ENCODE assay signal across 8 cellular contexts in the genomic region with DNA sequence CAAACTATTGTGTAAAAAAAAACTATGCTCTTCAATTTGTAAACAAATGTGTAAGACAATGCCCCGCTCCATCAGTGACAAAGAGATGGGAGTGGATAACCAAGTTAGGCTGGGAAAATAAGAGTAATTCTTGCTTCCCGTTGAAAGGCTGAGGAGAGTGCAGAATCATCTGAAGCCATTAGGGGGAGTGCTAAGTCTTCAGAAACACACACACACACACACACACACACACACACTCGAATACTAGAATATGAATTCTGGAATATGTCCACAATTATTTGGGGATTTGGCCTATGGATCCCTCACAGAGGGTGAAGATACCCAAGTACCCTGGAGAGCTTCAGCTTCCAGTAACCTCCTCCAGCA. TPM values are rescaled to one million over a fixed set of nuclear protein-coding genes. Genes with fewer than 3 reads are reported as not detected.
A peak's percentile ranks its signal among the peaks of the same experiment; 100 is the strongest.
DNase-seq lines count a peak whose midpoint lies in the region; ATAC-seq and TF ChIP-seq lines count a peak whose summit lies in the region.

No MANE protein-coding gene starts in this region.

- intact Hi-C loops in Right ventricle myocardium inferior (cut with DNase I), result loop anchor here (1.0 to 10.0 kb wide), 3 partner anchors 73 to 193 kb away; a partner anchor contains a TSS
- intact Hi-C loops in left ventricle myocardium inferior (cut with micrococcal nuclease), result loop anchor here (5.0 to 10.0 kb wide), 2 partner anchors 73 to 170 kb away; a partner anchor contains a TSS

- H3K4me3 ChIP-seq in left ventricle myocardium inferior (no peak overlapping the region), NT2/D1 (ENCODE audit: insufficient read length, low read depth) (no peak overlapping the region)

- ATAC-seq in Right ventricle myocardium inferior, result peak; percentile 66

- DNase-seq in Right ventricle myocardium inferior (ENCODE audit: missing footprints), result no peak
- no peak for DNase-seq in left ventricle myocardium inferior
- DNase-seq in HPDE6-E6E7 (ENCODE audit: extremely low spot score), result peak; percentile 36
- DNase-seq in NT2/D1 (ENCODE audit: low read depth, low spot score), result peak; percentile 56
- peak; percentile 92 for DNase-seq in dedifferentiated amniotic fluid mesenchymal stem cell (ENCODE audit: extremely low spot score)
- DNase-seq in middle frontal gyrus (ENCODE audit: extremely low spot score, low spot score), result peak; percentile 33
- no peak for DNase-seq in occipital lobe (lab: John Stamatoyannopoulos, UW)
- no peak for DNase-seq in COR-L47 (lab: John Stamatoyannopoulos, UW)

- no peak for TF ChIP-seq CTCF in left ventricle myocardium inferior (IDR thresholded peaks at IDR 0.05; ENCODE audit: borderline replicate concordance)

- no peak overlapping the region for H3K27ac ChIP-seq in left ventricle myocardium inferior (replicated peaks)

- H3K9me3 ChIP-seq in left ventricle myocardium inferior (replicated peaks) (no peaks in the 10 kb centered on the region), NT2/D1 (ENCODE audit: insufficient read depth, low read length) (no peaks in the 10 kb centered on the region)

- H3K4me1 ChIP-seq in left ventricle myocardium inferior (peaks cover 25% of the 10 kb centered on the region), NT2/D1 (ENCODE audit: insufficient read depth, insufficient read length) (no peaks in the 10 kb centered on the region)

- no peak overlapping the region for H3K9ac ChIP-seq in NT2/D1 (ENCODE audit: insufficient read length, low read depth)

- H3K36me3 ChIP-seq in left ventricle myocardium inferior (no peaks in the 10 kb centered on the region), NT2/D1 (ENCODE audit: insufficient read depth, insufficient read length, low read length) (no peaks in the 10 kb centered on the region)

- H3K27me3 ChIP-seq in left ventricle myocardium inferior (ENCODE audit: low read depth) (peaks cover 76% of the 10 kb centered on the region), NT2/D1 (ENCODE audit: insufficient read depth, insufficient read length) (peaks cover 49% of the 10 kb centered on the region)

RNA-seq across cellular contexts. Expression of a gene that starts 27.8 kb away (rescaled TPM):
- total RNA-seq in Right ventricle myocardium inferior (4.6 TPM), left ventricle myocardium inferior (3.9 TPM), occipital lobe (4.2 TPM)

RNA-seq across cellular contexts. Expression of a gene that starts 37.3 kb away (rescaled TPM):
- total RNA-seq in Right ventricle myocardium inferior (3.8 TPM), left ventricle myocardium inferior (2.7 TPM), occipital lobe (18.9 TPM)

Comparison
In these comparisons a context has a peak if more than half of its experiments do, and no peak if none do; other contexts are left out.
1. DNase-seq: peak in HPDE6-E6E7 (single experiment), NT2/D1 (single experiment), dedifferentiated amniotic fluid mesenchymal stem cell (single experiment) and middle frontal gyrus (single experiment); none in Right ventricle myocardium inferior (single experiment), left ventricle myocardium inferior (single experiment), occipital lobe (single experiment) and COR-L47 (single experiment).